Comparison of ENCODE assay signal across 1 cellular context in genomic region chr4:173182403-173182802, GRCh38.
TF ChIP-seq lines count a peak whose summit lies in the region.

No MANE protein-coding gene starts in this region.

TF ChIP-seq in HCT116, 20 proteins besides CTCF, POLR2A, EP300 and RAD21 (continued from another document):
- TF ChIP-seq REST (IDR thresholded peaks at IDR 0.05; ENCODE audit: low read depth) (no peak), YY1 (IDR thresholded peaks at IDR 0.05; ENCODE audit: extremely low read depth, insufficient replicate concordance, low read depth, low read length) (no peak), ELF1 (IDR thresholded peaks at IDR 0.05; ENCODE audit: borderline replicate concordance, low read depth) (no peak), SRF (IDR thresholded peaks at IDR 0.05; ENCODE audit: low read depth) (peak; percentile 47; the same call in 1 of the 2 replicates), EGR1 (IDR thresholded peaks at IDR 0.05; ENCODE audit: low read depth) (no peak), ZNF274 (IDR thresholded peaks at IDR 0.05; ENCODE audit: low read depth, low read length) (no peak), ZFX (IDR thresholded peaks at IDR 0.05) (no peak), POLR2AphosphoS5 (IDR thresholded peaks at IDR 0.05; ENCODE audit: low read depth, low read length) (peak; percentile 46), MAX (IDR thresholded peaks at IDR 0.05) (peak; percentile 71), EZH2phosphoT487 (IDR thresholded peaks at IDR 0.05; ENCODE audit: borderline replicate concordance) (no peak), CBX3 (IDR thresholded peaks at IDR 0.05; ENCODE audit: low read depth) (peak; percentile 75), TCF7L2 (IDR thresholded peaks at IDR 0.05; ENCODE audit: borderline replicate concordance, extremely low read depth, insufficient read depth, insufficient read length) (no peak), JUND (IDR thresholded peaks at IDR 0.05) (peak; percentile 76), SIN3A (IDR thresholded peaks at IDR 0.05; ENCODE audit: low read depth) (peak; percentile 44; the same call in 1 of the 2 replicates), CEBPB (IDR thresholded peaks at IDR 0.05; ENCODE audit: low read depth) (peak; percentile 62)
- TF ChIP-seq, protein P1, sequence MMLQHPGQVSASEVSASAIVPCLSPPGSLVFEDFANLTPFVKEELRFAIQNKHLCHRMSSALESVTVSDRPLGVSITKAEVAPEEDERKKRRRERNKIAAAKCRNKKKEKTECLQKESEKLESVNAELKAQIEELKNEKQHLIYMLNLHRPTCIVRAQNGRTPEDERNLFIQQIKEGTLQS (IDR thresholded peaks at IDR 0.05): peak; percentile 65
